Comparison of ENCODE assay signal across 8 cellular contexts in genomic region chr19:1864480-1865171, GRCh38. TPM values are rescaled to one million over a fixed set of nuclear protein-coding genes. Genes with fewer than 3 reads are reported as not detected.
DNase-seq lines count a peak whose midpoint lies in the region; ATAC-seq and TF ChIP-seq lines count a peak whose summit lies in the region.

No MANE protein-coding gene starts in this region.

- DNase-seq in NCI-H1417 (lab: John Stamatoyannopoulos, UW) (peak; percentile 44 to 75 (median 73)), NCI-H1417 treated with DMSO at 0.1 percent for 48 hours (lab: John Stamatoyannopoulos, UW) (no peak), NOMO-1 treated with DMSO at 0.1 percent for 48 hours (lab: John Stamatoyannopoulos, UW; ENCODE audit: unreplicated experiment) (peak; percentile 68), foreskin keratinocyte (no peak), neural crest cell (ENCODE audit: low read depth, low spot score) (peak; percentile 81)
- peak; percentile 47 for DNase-seq in activated effector memory CD4-positive, alpha-beta T cell treated with Interleukin-2 at 50 U/mL for 16 hours

- peaks cover 17% of the 10 kb centered on the region for H3K4me1 Mint-ChIP-seq in neural crest cell

- H3K27ac ChIP-seq in foreskin keratinocyte: peak overlapping the region; percentile 85

- no peaks in the 10 kb centered on the region for H3K36me3 Mint-ChIP-seq in neural crest cell (ENCODE audit: low read depth)

- H3K9me3 Mint-ChIP-seq in neural crest cell: no peaks in the 10 kb centered on the region

- no peak overlapping the region for H3K27ac Mint-ChIP-seq in neural crest cell (ENCODE audit: unreplicated experiment)

- H3K27me3 ChIP-seq in foreskin keratinocyte: no peaks in the 10 kb centered on the region

- H3K27me3 Mint-ChIP-seq in neural crest cell (ENCODE audit: low read depth): peaks cover 21% of the 10 kb centered on the region

- TF ChIP-seq CTCF in foreskin keratinocyte (conservative IDR thresholded peaks at IDR 0.05) (peak; percentile 78), neural crest cell (conservative IDR thresholded peaks at IDR 0.05) (peak; percentile 83)

- ATAC-seq in HG02763 (IDR thresholded peaks at IDR 0.05; ENCODE audit: unreplicated experiment) (peak; percentile 27), foreskin keratinocyte (peak; percentile 21), GM19328 (IDR thresholded peaks at IDR 0.05; ENCODE audit: unreplicated experiment) (no peak)

- H3K4me1 ChIP-seq in foreskin keratinocyte: peaks cover 6% of the 10 kb centered on the region

- peak overlapping the region; percentile 81 for H3K4me3 Mint-ChIP-seq in neural crest cell

RNA-seq across cellular contexts. Expression of gene KLF16, which starts 1.2 kb away (rescaled TPM):
- total RNA-seq in foreskin keratinocyte: 19.0 and 20.7 TPM in 2 replicates
- 28.7 and 29.0 TPM in 2 replicates for polyA plus RNA-seq in foreskin keratinocyte
- total RNA-seq in neural crest cell: 18.9 and 20.7 TPM in 2 replicates

RNA-seq across cellular contexts. Expression of gene REXO1, which starts 16.3 kb away (rescaled TPM):
- 21.6 and 23.8 TPM in 2 replicates for total RNA-seq in foreskin keratinocyte
- polyA plus RNA-seq in foreskin keratinocyte: 21.0 and 21.8 TPM in 2 replicates
- total RNA-seq in neural crest cell: 40.8 and 45.3 TPM in 2 replicates

RNA-seq across cellular contexts. Expression of gene ABHD17A, which starts 20.7 kb away (rescaled TPM):
- total RNA-seq in foreskin keratinocyte (49.1 and 50.3 TPM in 2 replicates), neural crest cell (73.9 and 74.1 TPM in 2 replicates)
- polyA plus RNA-seq in foreskin keratinocyte: 69.0 and 76.6 TPM in 2 replicates

RNA-seq across cellular contexts. Expression of gene ADAT3, which starts 40.6 kb away (rescaled TPM):
- total RNA-seq in foreskin keratinocyte (2.7 and 3.2 TPM in 2 replicates), neural crest cell (13.7 and 14.1 TPM in 2 replicates)
- 3.8 and 4.8 TPM in 2 replicates for polyA plus RNA-seq in foreskin keratinocyte

RNA-seq across cellular contexts. Expression of gene SCAMP4, which starts 40.6 kb away (rescaled TPM):
- total RNA-seq in foreskin keratinocyte (35.2 and 42.2 TPM in 2 replicates), neural crest cell (71.2 and 79.9 TPM in 2 replicates)
- 44.0 and 45.1 TPM in 2 replicates for polyA plus RNA-seq in foreskin keratinocyte

Comparison
In these comparisons a context has a peak if more than half of its experiments do, and no peak if none do; other contexts are left out.
1. DNase-seq: peak in NCI-H1417 (3 of 3), NOMO-1 treated with DMSO at 0.1 percent for 48 hours (single experiment), activated effector memory CD4-positive, alpha-beta T cell treated with Interleukin-2 at 50 U/mL for 16 hours (single experiment) and neural crest cell (single experiment); none in NCI-H1417 treated with DMSO at 0.1 percent for 48 hours (single experiment) and foreskin keratinocyte (0 of 2).